ENCODE assay signal across 16 cellular contexts in genomic region chr1:1292851-1293250, GRCh38. TPM values are rescaled to one million over a fixed set of nuclear protein-coding genes. Genes with fewer than 3 reads are reported as not detected.
DNase-seq lines count a peak whose midpoint lies in the region; ATAC-seq and TF ChIP-seq lines count a peak whose summit lies in the region.
"Had no signal": no experiment of that assay in that cellular context is flagged by ENCODE, and none has a peak within 500 bp of the region (broad histone marks: within the 10 kb centered on the region; RNA-seq: fewer than 3 reads in every experiment).

No MANE protein-coding gene starts in this region.

- peak overlapping the region; percentile 59 for H3K27ac Mint-ChIP-seq in glutamatergic neuron (ENCODE audit: unreplicated experiment)
- no peak overlapping the region for H3K27ac Mint-ChIP-seq in stimulated activated naive CD8-positive, alpha-beta T cell treated with anti-CD3 and anti-CD28 coated beads, Interleukin-15, amount 100 ng/mL, for 72 hours
- H3K27ac Mint-ChIP-seq: CD14-positive monocyte had no signal

- H3K27ac ChIP-seq in right atrium auricular region, result no peak overlapping the region
- H3K27ac ChIP-seq: BLaER1 had no signal

- no peak for TF ChIP-seq CTCF in right atrium auricular region (IDR thresholded peaks at IDR 0.05)
- TF ChIP-seq CTCF in GM13977 (IDR thresholded peaks at IDR 0.05; ENCODE audit: extremely low read depth, insufficient read depth, missing control alignments), result no peak
- TF ChIP-seq CTCF in glutamatergic neuron (IDR thresholded peaks at IDR 0.05; ENCODE audit: partially characterized antibody, unreplicated experiment), result no peak

- intact Hi-C loops in left ventricle myocardium superior (cut with micrococcal nuclease), result no loop called here

- peaks cover 2% of the 10 kb centered on the region for H3K4me1 Mint-ChIP-seq in glutamatergic neuron (ENCODE audit: low read depth, unreplicated experiment)
- peaks cover 16% of the 10 kb centered on the region for H3K4me1 Mint-ChIP-seq in stimulated activated naive CD8-positive, alpha-beta T cell treated with anti-CD3 and anti-CD28 coated beads, Interleukin-15, amount 100 ng/mL, for 72 hours
- H3K4me1 Mint-ChIP-seq: CD14-positive monocyte had no signal

- H3K36me3 Mint-ChIP-seq in glutamatergic neuron (ENCODE audit: unreplicated experiment), result no peaks in the 10 kb centered on the region
- H3K36me3 Mint-ChIP-seq: CD4-positive, alpha-beta memory T cell; IgD-negative memory B cell had no signal

- peaks cover 23% of the 10 kb centered on the region for H3K27me3 Mint-ChIP-seq in glutamatergic neuron (ENCODE audit: unreplicated experiment)
- H3K27me3 Mint-ChIP-seq in stimulated activated naive CD8-positive, alpha-beta T cell treated with anti-CD3 and anti-CD28 coated beads, Interleukin-15, amount 100 ng/mL, for 72 hours, result peaks cover 8% of the 10 kb centered on the region
- H3K27me3 Mint-ChIP-seq: CD4-positive, alpha-beta memory T cell; IgD-negative memory B cell had no signal

- no peak overlapping the region for H3K4me3 ChIP-seq in right atrium auricular region
- H3K4me3 ChIP-seq: BLaER1 had no signal

- no peaks in the 10 kb centered on the region for H3K27me3 ChIP-seq in right atrium auricular region
- H3K27me3 ChIP-seq: BLaER1 had no signal

- H3K4me3 Mint-ChIP-seq in glutamatergic neuron (ENCODE audit: unreplicated experiment), result no peak overlapping the region
- H3K4me3 Mint-ChIP-seq in stimulated activated naive CD8-positive, alpha-beta T cell treated with anti-CD3 and anti-CD28 coated beads, Interleukin-15, amount 100 ng/mL, for 72 hours, result no peak overlapping the region
- H3K4me3 Mint-ChIP-seq: CD14-positive monocyte; CD4-positive, alpha-beta memory T cell; H9; IgD-negative memory B cell had no signal

- peaks cover 7% of the 10 kb centered on the region for H3K9me3 Mint-ChIP-seq in glutamatergic neuron (ENCODE audit: unreplicated experiment)
- H3K9me3 Mint-ChIP-seq in stimulated activated naive CD8-positive, alpha-beta T cell treated with anti-CD3 and anti-CD28 coated beads, Interleukin-15, amount 100 ng/mL, for 72 hours, result peaks cover 0 to 7% of the 10 kb centered on the region in 2 donors
- H3K9me3 Mint-ChIP-seq: CD4-positive, alpha-beta memory T cell; IgD-negative memory B cell had no signal

- ATAC-seq in left ventricle myocardium superior, result no peak
- ATAC-seq in stimulated activated naive CD8-positive, alpha-beta T cell treated with anti-CD3 and anti-CD28 coated beads, Interleukin-15, amount 100 ng/mL, for 72 hours, result no peak

- DNase-seq in left ventricle myocardium superior (peak; percentile 26), right atrium auricular region (ENCODE audit: low spot score) (no peak), GM13977 (ENCODE audit: low spot score) (peak; percentile 43), glutamatergic neuron (peak; percentile 18), NCI-H1694 treated with DMSO at 0.1 percent for 48 hours (lab: John Stamatoyannopoulos, UW) (no peak), NCI-H526 treated with DMSO at 0.1 percent for 48 hours (lab: John Stamatoyannopoulos, UW) (no peak)
- DNase-seq in stimulated activated naive CD8-positive, alpha-beta T cell treated with anti-CD3 and anti-CD28 coated beads, Interleukin-15, amount 100 ng/mL, for 72 hours, result no peak
- DNase-seq: DMS153, DMS79, GDM1, GOT3 had no signal

- peaks cover 0 to 15% of the 10 kb centered on the region in 2 donors for H3K4me1 ChIP-seq in right atrium auricular region

- in situ Hi-C loops in GM13977 (cut with MboI; ENCODE audit: low pct_unique_long_range_greater_than_20kb, low sequenced_read_pairs, unreplicated experiment), result no loop called here

- peaks cover 6% of the 10 kb centered on the region for H3K36me3 ChIP-seq in right atrium auricular region

- no peaks in the 10 kb centered on the region for H3K9me3 ChIP-seq in right atrium auricular region
- H3K9me3 ChIP-seq: BLaER1 had no signal

RNA-seq across cellular contexts. Expression of gene SCNN1D, which starts 12.6 kb away (rescaled TPM):
- total RNA-seq in left ventricle myocardium superior (3.0 TPM), right atrium auricular region (under 1 TPM; 0.59 to 0.79 TPM), glutamatergic neuron (ENCODE audit: unreplicated experiment) (8.4 TPM)

RNA-seq across cellular contexts. Expression of gene ACAP3, which starts 14.9 kb away (rescaled TPM):
- total RNA-seq in left ventricle myocardium superior (60.4 TPM), right atrium auricular region (10 to 100 TPM; 19.5 to 20.4 TPM), glutamatergic neuron (ENCODE audit: unreplicated experiment) (1,099 TPM)

RNA-seq across cellular contexts. Expression of gene PUSL1, which starts 15.5 kb away (rescaled TPM):
- 11.1 TPM for total RNA-seq in left ventricle myocardium superior
- 10 to 100 TPM; 14.5 to 24.8 TPM for total RNA-seq in right atrium auricular region
- total RNA-seq in glutamatergic neuron (ENCODE audit: unreplicated experiment), result 45.5 TPM

RNA-seq across cellular contexts. Expression of gene UBE2J2, which starts 19.2 kb away (rescaled TPM):
- total RNA-seq in left ventricle myocardium superior, result 39.5 TPM
- total RNA-seq in right atrium auricular region, result 10 to 100 TPM; 27.5 to 33.5 TPM
- total RNA-seq in glutamatergic neuron (ENCODE audit: unreplicated experiment), result 88.1 TPM

RNA-seq across cellular contexts. Expression of gene INTS11, which starts 31.6 kb away (rescaled TPM):
- total RNA-seq in left ventricle myocardium superior, result 77.2 TPM
- total RNA-seq in right atrium auricular region, result 10 to 100 TPM; 59.6 to 65.2 TPM
- total RNA-seq in glutamatergic neuron (ENCODE audit: unreplicated experiment), result 147 TPM

Comparison
In these comparisons a context has a peak if more than half of its experiments do, and no peak if none do; other contexts are left out.
1. DNase-seq: peak in left ventricle myocardium superior (single experiment), GM13977 (single experiment) and glutamatergic neuron (single experiment); none in right atrium auricular region (single experiment), NCI-H1694 treated with DMSO at 0.1 percent for 48 hours (single experiment), stimulated activated naive CD8-positive, alpha-beta T cell treated with anti-CD3 and anti-CD28 coated beads, Interleukin-15, amount 100 ng/mL, for 72 hours (0 of 2) and NCI-H526 treated with DMSO at 0.1 percent for 48 hours (single experiment).
2. RNA of gene ACAP3, which starts 14.9 kb away (total RNA-seq): 1,099 TPM in glutamatergic neuron (single experiment); 60.4 TPM in left ventricle myocardium superior (single experiment) and 19.5 to 20.4 TPM in right atrium auricular region; every median in the first group is over 10 times any median in the second.